37 cellular contexts compared by ENCODE assay signal in genomic region chr1:11860083-11860482, GRCh38. TPM values are rescaled to one million over a fixed set of nuclear protein-coding genes. Genes with fewer than 3 reads are reported as not detected.
"Had no signal": no experiment of that assay in that cellular context is flagged by ENCODE, and none has a peak within 500 bp of the region (broad histone marks: within the 10 kb centered on the region; RNA-seq: fewer than 3 reads in every experiment).

No MANE protein-coding gene starts in this region.

- H3K4me2 ChIP-seq: PC-9 had no signal

- H3K27ac ChIP-seq: ascending aorta, body of pancreas, breast epithelium, PC-9, RWPE1, VCaP had no signal

- H2AFZ ChIP-seq: PC-9 had no signal

- H3K4me3 Mint-ChIP-seq: activated CD4-positive, alpha-beta memory T cell treated with anti-CD3 and anti-CD28 coated beads, Interleukin-2, amount 10 ng/mL, durations not matched to agents 7 days and 5 days; activated naive CD4-positive, alpha-beta T cell treated with anti-CD3 and anti-CD28 coated beads, Interleukin-2, amount 50 U/mL, for 24 hours; activated naive CD8-positive, alpha-beta T cell treated with anti-CD3 and anti-CD28 coated beads, Interleukin-2, amount 10 ng/mL, durations not matched to agents 7 days and 5 days had no signal

- H3K4me3 ChIP-seq: ascending aorta, body of pancreas, breast epithelium, PC-9 had no signal

- H3K4me1 Mint-ChIP-seq: activated CD4-positive, alpha-beta memory T cell treated with anti-CD3 and anti-CD28 coated beads, Interleukin-2, amount 10 ng/mL, durations not matched to agents 7 days and 5 days; activated naive CD4-positive, alpha-beta T cell treated with anti-CD3 and anti-CD28 coated beads, Interleukin-2, amount 50 U/mL, for 24 hours had no signal

- ATAC-seq: Right ventricle myocardium inferior had no signal

- FAIRE-seq: RCC 7860 had no signal

- H3K9me3 Mint-ChIP-seq: activated CD4-positive, alpha-beta memory T cell treated with anti-CD3 and anti-CD28 coated beads, Interleukin-2, amount 10 ng/mL, durations not matched to agents 7 days and 5 days; activated naive CD4-positive, alpha-beta T cell treated with anti-CD3 and anti-CD28 coated beads, Interleukin-2, amount 50 U/mL, for 24 hours; activated naive CD8-positive, alpha-beta T cell treated with anti-CD3 and anti-CD28 coated beads, Interleukin-2, amount 10 ng/mL, durations not matched to agents 7 days and 5 days; activated T-helper 2 cell treated with anti-CD3 and anti-CD28 coated beads, Interferon-gamma antibody, Interleukin-2, Interleukin-4, amounts not matched to agents 10 μg/mL and 5 μg/mL and 100 μg/mL, durations not matched to agents 14 hours and 24 hours and 36 hours had no signal

- H3K9me3 ChIP-seq: ascending aorta, body of pancreas, breast epithelium had no signal

- H3K4me1 ChIP-seq: ascending aorta, breast epithelium had no signal

- H3K36me3 ChIP-seq: ascending aorta, breast epithelium had no signal

- H3K27ac Mint-ChIP-seq: activated CD4-positive, alpha-beta memory T cell treated with anti-CD3 and anti-CD28 coated beads, Interleukin-2, amount 10 ng/mL, durations not matched to agents 7 days and 5 days; activated naive CD4-positive, alpha-beta T cell treated with anti-CD3 and anti-CD28 coated beads, Interleukin-2, amount 50 U/mL, for 24 hours; activated naive CD8-positive, alpha-beta T cell treated with anti-CD3 and anti-CD28 coated beads, Interleukin-2, amount 10 ng/mL, durations not matched to agents 7 days and 5 days; activated T-helper 2 cell treated with anti-CD3 and anti-CD28 coated beads, Interferon-gamma antibody, Interleukin-2, Interleukin-4, amounts not matched to agents 10 μg/mL and 5 μg/mL and 100 μg/mL, durations not matched to agents 14 hours and 24 hours and 36 hours had no signal

- H3K36me3 Mint-ChIP-seq: activated naive CD4-positive, alpha-beta T cell treated with anti-CD3 and anti-CD28 coated beads, Interleukin-2, amount 50 U/mL, for 24 hours; activated naive CD8-positive, alpha-beta T cell treated with anti-CD3 and anti-CD28 coated beads, Interleukin-2, amount 10 ng/mL, durations not matched to agents 7 days and 5 days had no signal

- DNase-seq: activated CD4-positive, alpha-beta memory T cell treated with anti-CD3 and anti-CD28 coated beads, Interleukin-2, amount 10 ng/mL, durations not matched to agents 7 days and 5 days; activated CD4-positive, alpha-beta T cell treated with anti-CD3 and anti-CD28 coated beads for 1 hour; activated CD4-positive, alpha-beta T cell treated with anti-CD3 and anti-CD28 coated beads for 48 hours; activated CD4-positive, CD25-positive, alpha-beta regulatory T cell; activated gamma-delta T cell; activated naive CD4-positive, alpha-beta T cell treated with Interleukin-2 at 50 U/mL for 16 hours; activated naive CD8-positive, alpha-beta T cell treated with anti-CD3 and anti-CD28 coated beads, Interleukin-2, amount 10 ng/mL, durations not matched to agents 7 days and 5 days; activated T-cell treated with anti-CD3 and anti-CD28 coated beads, Interleukin-2, amount 50 U/mL, for 1 hour; body of pancreas; Karpas-422; KBM-7; NCI-H1105; NCI-H1417 treated with DMSO at 0.1 percent for 48 hours; NCI-H187 treated with DMSO at 0.1 percent for 48 hours; NCI-H2081; NCI-H2171 treated with DMSO at 0.1 percent for 48 hours; NCI-H446; NCI-H510A treated with DMSO at 0.1 percent for 48 hours; NCI-H526 treated with DMSO at 0.1 percent for 48 hours; NCI-H774; PC-9; SIG-M5; SW 1271; T-helper 1 cell; T-helper 2 cell; T-helper 9 cell had no signal

RNA-seq across cellular contexts. Expression of gene NPPB, which starts 1.3 kb away (rescaled TPM):
- total RNA-seq: activated CD4-positive, alpha-beta memory T cell treated with anti-CD3 and anti-CD28 coated beads, Interleukin-2, amount 10 ng/mL, durations not matched to agents 7 days and 5 days; activated CD8-positive, alpha-beta memory T cell treated with anti-CD3 and anti-CD28 coated beads for 36 hours; activated naive CD8-positive, alpha-beta T cell treated with anti-CD3 and anti-CD28 coated beads, Interleukin-2, amount 10 ng/mL, durations not matched to agents 7 days and 5 days; activated T-helper 2 cell treated with anti-CD3 and anti-CD28 coated beads, Interferon-gamma antibody, Interleukin-2, Interleukin-4, amounts not matched to agents 10 μg/mL and 5 μg/mL and 100 μg/mL, durations not matched to agents 14 hours and 24 hours and 36 hours; ascending aorta; body of pancreas; breast epithelium; MCF 10A; OCI-LY7; PC-9 had no signal

RNA-seq across cellular contexts. Expression of gene NPPA, which starts 12.5 kb away (rescaled TPM):
- total RNA-seq: activated CD4-positive, alpha-beta memory T cell treated with anti-CD3 and anti-CD28 coated beads, Interleukin-2, amount 10 ng/mL, durations not matched to agents 7 days and 5 days; activated CD8-positive, alpha-beta memory T cell treated with anti-CD3 and anti-CD28 coated beads for 36 hours; activated naive CD8-positive, alpha-beta T cell treated with anti-CD3 and anti-CD28 coated beads, Interleukin-2, amount 10 ng/mL, durations not matched to agents 7 days and 5 days; activated T-helper 2 cell treated with anti-CD3 and anti-CD28 coated beads, Interferon-gamma antibody, Interleukin-2, Interleukin-4, amounts not matched to agents 10 μg/mL and 5 μg/mL and 100 μg/mL, durations not matched to agents 14 hours and 24 hours and 36 hours; ascending aorta; MCF 10A; OCI-LY7; PC-9 had no signal
